24 cellular contexts compared by ENCODE assay signal in genomic region chr4:129085472-129085871, GRCh38.
"Had no signal": no experiment of that assay in that cellular context is flagged by ENCODE, and none has a peak within 500 bp of the region (broad histone marks: within the 10 kb centered on the region; RNA-seq: fewer than 3 reads in every experiment).

No MANE protein-coding gene starts in this region.

- H3K4me2 ChIP-seq: hepatocyte had no signal

- FAIRE-seq: endothelial cell of umbilical vein, frontal cortex, kidney had no signal

- H3K9me3 ChIP-seq: gastroesophageal sphincter, lower lobe of right lung, mucosa of descending colon had no signal

- H2AFZ ChIP-seq: hepatocyte had no signal

- DNase-seq: dermis blood vessel endothelial cell; dorsolateral prefrontal cortex; effector CD4-positive, alpha-beta T cell; effector memory CD4-positive, alpha-beta T cell; foreskin keratinocyte; heart left ventricle; hypothalamus; immature natural killer cell; islet precursor cell; kidney; kidney glomerular epithelial cell; left colon; left lung; left ventricle myocardium superior; lower lobe of right lung; mesenchymal stem cell; mucosa of descending colon; naive B cell had no signal

- H3K27ac ChIP-seq: coronary artery, dorsolateral prefrontal cortex, esophagus muscularis mucosa, foreskin keratinocyte, gastroesophageal sphincter, heart left ventricle, hepatocyte, left lung, lower lobe of right lung had no signal

- H3K27me3 ChIP-seq: dorsolateral prefrontal cortex, esophagus muscularis mucosa, foreskin keratinocyte, gastroesophageal sphincter, heart left ventricle, hepatocyte, left lung had no signal

- H3K4me1 ChIP-seq: esophagus muscularis mucosa, foreskin keratinocyte, gastroesophageal sphincter, lower lobe of right lung had no signal

- H3K4me3 ChIP-seq: coronary artery, dorsolateral prefrontal cortex, esophagus muscularis mucosa, gastroesophageal sphincter, heart left ventricle, hepatocyte, left lung, lower lobe of right lung, mucosa of descending colon had no signal

- ATAC-seq: foreskin keratinocyte, gastroesophageal sphincter, heart left ventricle, left colon, left lung, left ventricle myocardium superior, lower lobe of right lung, mucosa of descending colon had no signal
